Comparison of ENCODE assay signal across 23 cellular contexts in genomic region chr5:126172812-126173211, GRCh38.
"Had no signal": no experiment of that assay in that cellular context is flagged by ENCODE, and none has a peak within 500 bp of the region (broad histone marks: within the 10 kb centered on the region; RNA-seq: fewer than 3 reads in every experiment).

No MANE protein-coding gene starts in this region.

- H3K27ac Mint-ChIP-seq: mesothelial cell of epicardium, naive B cell had no signal

- H3K4me1 Mint-ChIP-seq: mesothelial cell of epicardium, naive B cell had no signal

- H3K4me1 ChIP-seq: esophagus squamous epithelium, gastrocnemius medialis, lower lobe of right lung had no signal

- H3K36me3 Mint-ChIP-seq: naive B cell had no signal

- DNase-seq: dermis blood vessel endothelial cell; dorsolateral prefrontal cortex; effector CD4-positive, alpha-beta T cell; effector memory CD4-positive, alpha-beta T cell; erythroblast; esophagus squamous epithelium; foreskin fibroblast; foreskin melanocyte; gastrocnemius medialis; glutamatergic neuron; head of caudate nucleus; heart right ventricle; hippocampal formation; left cardiac atrium; left ventricle myocardium inferior; lower lobe of right lung; mesenchymal stem cell; mucosa of descending colon; naive B cell had no signal

- H3K27ac ChIP-seq: coronary artery, dorsolateral prefrontal cortex, epithelial cell of prostate, esophagus squamous epithelium, gastrocnemius medialis, heart right ventricle, left ventricle myocardium inferior, lower lobe of right lung had no signal

- H3K36me3 ChIP-seq: esophagus squamous epithelium, gastrocnemius medialis, heart right ventricle, left ventricle myocardium inferior, lower lobe of right lung had no signal

- H3K27me3 ChIP-seq: dorsolateral prefrontal cortex, esophagus squamous epithelium, gastrocnemius medialis, heart right ventricle had no signal

- ATAC-seq: esophagus mucosa, gastrocnemius medialis, heart right ventricle, left cardiac atrium, lower lobe of right lung, mucosa of descending colon had no signal

- H3K4me3 ChIP-seq: coronary artery, dorsolateral prefrontal cortex, esophagus squamous epithelium, gastrocnemius medialis, heart right ventricle, left ventricle myocardium inferior, lower lobe of right lung, mucosa of descending colon had no signal

- H3K9me3 ChIP-seq: gastrocnemius medialis, mucosa of descending colon had no signal

- H3K4me3 Mint-ChIP-seq: mesothelial cell of epicardium, naive B cell had no signal
